1 cellular context compared by ENCODE assay signal in the genomic region with DNA sequence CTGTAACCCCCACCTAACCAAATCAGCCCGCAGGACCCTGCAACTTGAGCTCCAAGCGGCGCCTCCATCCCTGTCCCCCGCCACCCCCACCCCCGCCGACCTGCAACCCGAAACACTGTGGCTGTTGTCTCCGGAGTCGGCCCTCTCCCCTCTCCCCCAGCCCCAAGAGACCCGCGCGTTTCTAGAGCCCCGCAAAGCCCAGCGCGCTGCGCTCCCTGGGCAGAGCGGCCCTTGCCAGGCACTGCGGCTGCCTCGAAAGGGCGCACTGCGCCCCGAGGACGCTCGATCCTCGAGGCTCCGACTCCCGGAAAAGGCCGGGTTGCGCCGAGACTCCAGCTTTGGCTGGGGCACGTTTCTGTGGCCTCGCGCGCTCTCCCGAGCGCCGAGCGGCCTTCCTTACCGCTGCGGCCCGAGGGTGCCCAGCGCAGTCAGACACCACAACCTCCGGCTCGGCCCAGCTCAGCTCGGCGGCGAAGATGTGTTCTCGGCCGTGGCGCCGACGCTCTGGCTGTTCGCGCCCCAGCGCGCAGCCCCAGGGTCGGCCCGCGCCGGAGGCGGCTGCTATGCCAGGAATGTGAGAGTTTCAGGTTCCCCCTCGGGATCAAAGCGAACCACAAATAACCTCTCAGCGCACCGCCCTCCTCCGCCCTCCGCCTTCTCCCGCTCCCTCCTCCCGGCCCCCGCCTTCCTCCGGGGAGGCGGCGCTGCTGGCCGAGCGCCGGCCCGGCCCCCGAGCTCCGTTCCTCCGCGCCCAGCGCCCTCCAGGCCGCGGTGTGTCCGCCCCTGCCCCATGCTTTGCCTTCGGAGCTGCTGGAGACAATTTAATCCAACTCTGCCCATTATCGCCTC.
TF ChIP-seq lines count a peak whose summit lies in the region.

AMOTL2 (minus strand) TSS at position 506 of the 849 bp plus-strand sequence. CDS start 3,014 bp downstream, outside the sequence.

TF ChIP-seq in A549, 52 proteins besides CTCF, POLR2A, EP300 and RAD21 (continued from another document):
- TF ChIP-seq, protein P1, sequence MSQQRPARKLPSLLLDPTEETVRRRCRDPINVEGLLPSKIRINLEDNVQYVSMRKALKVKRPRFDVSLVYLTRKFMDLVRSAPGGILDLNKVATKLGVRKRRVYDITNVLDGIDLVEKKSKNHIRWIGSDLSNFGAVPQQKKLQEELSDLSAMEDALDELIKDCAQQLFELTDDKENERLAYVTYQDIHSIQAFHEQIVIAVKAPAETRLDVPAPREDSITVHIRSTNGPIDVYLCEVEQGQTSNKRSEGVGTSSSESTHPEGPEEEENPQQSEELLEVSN (IDR thresholded peaks at IDR 0.05; ENCODE audit: borderline replicate concordance, low read depth), result 0 out of 2 replicates have a peak, but pooled peaks have one; percentile 23
- TF ChIP-seq, protein P2, sequence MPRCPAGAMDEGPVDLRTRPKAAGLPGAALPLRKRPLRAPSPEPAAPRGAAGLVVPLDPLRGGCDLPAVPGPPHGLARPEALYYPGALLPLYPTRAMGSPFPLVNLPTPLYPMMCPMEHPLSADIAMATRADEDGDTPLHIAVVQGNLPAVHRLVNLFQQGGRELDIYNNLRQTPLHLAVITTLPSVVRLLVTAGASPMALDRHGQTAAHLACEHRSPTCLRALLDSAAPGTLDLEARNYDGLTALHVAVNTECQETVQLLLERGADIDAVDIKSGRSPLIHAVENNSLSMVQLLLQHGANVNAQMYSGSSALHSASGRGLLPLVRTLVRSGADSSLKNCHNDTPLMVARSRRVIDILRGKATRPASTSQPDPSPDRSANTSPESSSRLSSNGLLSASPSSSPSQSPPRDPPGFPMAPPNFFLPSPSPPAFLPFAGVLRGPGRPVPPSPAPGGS (IDR thresholded peaks at IDR 0.05), result peak; percentile 72; the same call in 2 of the 3 replicates
- TF ChIP-seq FOSB (CRISPR knock-in tag; IDR thresholded peaks at IDR 0.05), result no peak
- no peak for TF ChIP-seq ATOH8 (CRISPR knock-in tag; IDR thresholded peaks at IDR 0.05; ENCODE audit: low read depth)
- no peak for TF ChIP-seq HOXB13 (CRISPR knock-in tag; IDR thresholded peaks at IDR 0.05; ENCODE audit: low read depth)
- TF ChIP-seq CBX2 (IDR thresholded peaks at IDR 0.05; ENCODE audit: borderline replicate concordance, low read depth), result no peak
- TF ChIP-seq HOXB5 (CRISPR knock-in tag; IDR thresholded peaks at IDR 0.05), result no peak
- peak in 1 of 2 experiments; percentile 80; a peak in 3 of 5 replicates for TF ChIP-seq JUN (IDR thresholded peaks at IDR 0.05)
- TF ChIP-seq GATA3 (IDR thresholded peaks at IDR 0.05; ENCODE audit: borderline replicate concordance), result peak; percentile 81
- TF ChIP-seq MAZ (IDR thresholded peaks at IDR 0.05; ENCODE audit: borderline replicate concordance, low read depth, low read length), result no peak
- TF ChIP-seq, protein P3, sequence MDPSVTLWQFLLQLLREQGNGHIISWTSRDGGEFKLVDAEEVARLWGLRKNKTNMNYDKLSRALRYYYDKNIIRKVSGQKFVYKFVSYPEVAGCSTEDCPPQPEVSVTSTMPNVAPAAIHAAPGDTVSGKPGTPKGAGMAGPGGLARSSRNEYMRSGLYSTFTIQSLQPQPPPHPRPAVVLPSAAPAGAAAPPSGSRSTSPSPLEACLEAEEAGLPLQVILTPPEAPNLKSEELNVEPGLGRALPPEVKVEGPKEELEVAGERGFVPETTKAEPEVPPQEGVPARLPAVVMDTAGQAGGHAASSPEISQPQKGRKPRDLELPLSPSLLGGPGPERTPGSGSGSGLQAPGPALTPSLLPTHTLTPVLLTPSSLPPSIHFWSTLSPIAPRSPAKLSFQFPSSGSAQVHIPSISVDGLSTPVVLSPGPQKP (IDR thresholded peaks at IDR 0.05; ENCODE audit: low read depth, low read length), result no peak
- TF ChIP-seq TFCP2L1 (CRISPR knock-in tag; IDR thresholded peaks at IDR 0.05), result peak; percentile 73; the same call in 1 of the 2 replicates
- no peak for TF ChIP-seq BHLHE40 (IDR thresholded peaks at IDR 0.05; ENCODE audit: low read depth, low read length)
- TF ChIP-seq ZC3H11A (IDR thresholded peaks at IDR 0.05), result no peak
- TF ChIP-seq PHF8 (IDR thresholded peaks at IDR 0.05; ENCODE audit: borderline replicate concordance, low read depth), result no peak
- TF ChIP-seq CEBPB (IDR thresholded peaks at IDR 0.05), result peak in 1 of 2 experiments; percentile 26; a peak in 1 of 4 replicates
- no peak for TF ChIP-seq USF2 (IDR thresholded peaks at IDR 0.05)
- TF ChIP-seq FOSL2 (IDR thresholded peaks at IDR 0.05), result no peak
- peak; percentile 10; the same call in 1 of the 2 replicates for TF ChIP-seq FOSL2 (CRISPR knock-in tag; IDR thresholded peaks at IDR 0.05)
- no peak for TF ChIP-seq NPAS2 (CRISPR knock-in tag; IDR thresholded peaks at IDR 0.05; ENCODE audit: borderline replicate concordance)
- no peak for TF ChIP-seq NFE2L2 (conservative IDR thresholded peaks at IDR 0.05; ENCODE audit: low read length)
- TF ChIP-seq, protein P4, sequence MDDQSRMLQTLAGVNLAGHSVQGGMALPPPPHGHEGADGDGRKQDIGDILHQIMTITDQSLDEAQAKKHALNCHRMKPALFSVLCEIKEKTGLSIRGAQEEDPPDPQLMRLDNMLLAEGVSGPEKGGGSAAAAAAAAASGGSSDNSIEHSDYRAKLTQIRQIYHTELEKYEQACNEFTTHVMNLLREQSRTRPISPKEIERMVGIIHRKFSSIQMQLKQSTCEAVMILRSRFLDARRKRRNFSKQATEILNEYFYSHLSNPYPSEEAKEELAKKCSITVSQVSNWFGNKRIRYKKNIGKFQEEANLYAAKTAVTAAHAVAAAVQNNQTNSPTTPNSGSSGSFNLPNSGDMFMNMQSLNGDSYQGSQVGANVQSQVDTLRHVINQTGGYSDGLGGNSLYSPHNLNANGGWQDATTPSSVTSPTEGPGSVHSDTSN (IDR thresholded peaks at IDR 0.05), result peak; percentile 39; the same call in 1 of the 2 replicates
- TF ChIP-seq MYC (IDR thresholded peaks at IDR 0.05; ENCODE audit: borderline replicate concordance, low read length), result no peak
- no peak for TF ChIP-seq CHD4 (IDR thresholded peaks at IDR 0.05; ENCODE audit: borderline replicate concordance)
- TF ChIP-seq EHF (CRISPR knock-in tag; IDR thresholded peaks at IDR 0.05), result no peak
- TF ChIP-seq RARB (CRISPR knock-in tag; IDR thresholded peaks at IDR 0.05), result no peak
- no peak for TF ChIP-seq HEYL (CRISPR knock-in tag; IDR thresholded peaks at IDR 0.05)
- TF ChIP-seq RCOR1 (IDR thresholded peaks at IDR 0.05; ENCODE audit: low read depth, low read length), result no peak
- TF ChIP-seq HES2 (IDR thresholded peaks at IDR 0.05), result no peak
- peak; percentile 59; the same call in 1 of the 2 replicates for TF ChIP-seq MAX (IDR thresholded peaks at IDR 0.05)
- TF ChIP-seq ZNF302 (CRISPR knock-in tag; IDR thresholded peaks at IDR 0.05), result no peak
- no peak for TF ChIP-seq EHMT2 (IDR thresholded peaks at IDR 0.05; ENCODE audit: low read depth)
- TF ChIP-seq FOXS1 (CRISPR knock-in tag; IDR thresholded peaks at IDR 0.05), result no peak
- no peak for TF ChIP-seq CHD2 (IDR thresholded peaks at IDR 0.05; ENCODE audit: low read length, partially characterized antibody)
- TF ChIP-seq MAFK (IDR thresholded peaks at IDR 0.05; ENCODE audit: partially characterized antibody), result no peak
- no peak for TF ChIP-seq JUNB (IDR thresholded peaks at IDR 0.05)
- peak; percentile 24; the same call in 1 of the 2 replicates for TF ChIP-seq ESRRA (IDR thresholded peaks at IDR 0.05; ENCODE audit: borderline replicate concordance, low read length)
- TF ChIP-seq TP53 (CRISPR knock-in tag; IDR thresholded peaks at IDR 0.05), result no peak
- TF ChIP-seq NR3C1 (IDR thresholded peaks at IDR 0.05), result no peak
- TF ChIP-seq SMC3 (IDR thresholded peaks at IDR 0.05), result no peak
- no peak for TF ChIP-seq HDAC2 (IDR thresholded peaks at IDR 0.05)
